1 cellular context compared by ENCODE assay signal in the genomic region with DNA sequence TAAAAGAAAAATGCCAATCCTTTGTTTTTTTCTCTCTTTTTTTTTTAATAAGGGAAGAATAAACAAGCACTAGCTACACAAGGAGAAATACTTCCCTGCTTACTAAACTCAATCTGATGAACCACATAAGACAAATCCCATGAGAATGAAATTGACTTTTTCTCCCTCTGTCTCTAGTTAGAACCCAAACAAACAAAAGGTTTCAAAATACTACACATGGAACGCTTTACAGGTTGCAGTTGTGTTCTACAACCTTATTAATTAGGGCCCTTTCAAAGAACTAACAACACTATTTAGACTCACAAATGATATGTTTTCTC.
TF ChIP-seq lines count a peak whose summit lies in the region.

No MANE protein-coding gene starts in this region.

TF ChIP-seq in SK-N-SH, 30 proteins besides CTCF, POLR2A, EP300 and RAD21 (continued from another document):
- TF ChIP-seq, protein P1, sequence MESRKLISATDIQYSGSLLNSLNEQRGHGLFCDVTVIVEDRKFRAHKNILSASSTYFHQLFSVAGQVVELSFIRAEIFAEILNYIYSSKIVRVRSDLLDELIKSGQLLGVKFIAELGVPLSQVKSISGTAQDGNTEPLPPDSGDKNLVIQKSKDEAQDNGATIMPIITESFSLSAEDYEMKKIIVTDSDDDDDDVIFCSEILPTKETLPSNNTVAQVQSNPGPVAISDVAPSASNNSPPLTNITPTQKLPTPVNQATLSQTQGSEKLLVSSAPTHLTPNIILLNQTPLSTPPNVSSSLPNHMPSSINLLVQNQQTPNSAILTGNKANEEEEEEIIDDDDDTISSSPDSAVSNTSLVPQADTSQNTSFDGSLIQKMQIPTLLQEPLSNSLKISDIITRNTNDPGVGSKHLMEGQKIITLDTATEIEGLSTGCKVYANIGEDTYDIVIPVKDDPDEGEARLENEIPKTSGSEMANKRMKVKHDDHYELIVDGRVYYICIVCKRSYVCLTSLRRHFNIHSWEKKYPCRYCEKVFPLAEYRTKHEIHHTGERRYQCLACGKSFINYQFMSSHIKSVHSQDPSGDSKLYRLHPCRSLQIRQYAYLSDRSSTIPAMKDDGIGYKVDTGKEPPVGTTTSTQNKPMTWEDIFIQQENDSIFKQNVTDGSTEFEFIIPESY (IDR thresholded peaks at IDR 0.05; ENCODE audit: borderline replicate concordance, low read depth) = no peak
- no peak for TF ChIP-seq FOSL2 (IDR thresholded peaks at IDR 0.05; ENCODE audit: borderline replicate concordance, low read depth)
- no peak for TF ChIP-seq RFX5 (IDR thresholded peaks at IDR 0.05; ENCODE audit: low read length)
